Comparison of ENCODE assay signal across 8 cellular contexts in the genomic region with DNA sequence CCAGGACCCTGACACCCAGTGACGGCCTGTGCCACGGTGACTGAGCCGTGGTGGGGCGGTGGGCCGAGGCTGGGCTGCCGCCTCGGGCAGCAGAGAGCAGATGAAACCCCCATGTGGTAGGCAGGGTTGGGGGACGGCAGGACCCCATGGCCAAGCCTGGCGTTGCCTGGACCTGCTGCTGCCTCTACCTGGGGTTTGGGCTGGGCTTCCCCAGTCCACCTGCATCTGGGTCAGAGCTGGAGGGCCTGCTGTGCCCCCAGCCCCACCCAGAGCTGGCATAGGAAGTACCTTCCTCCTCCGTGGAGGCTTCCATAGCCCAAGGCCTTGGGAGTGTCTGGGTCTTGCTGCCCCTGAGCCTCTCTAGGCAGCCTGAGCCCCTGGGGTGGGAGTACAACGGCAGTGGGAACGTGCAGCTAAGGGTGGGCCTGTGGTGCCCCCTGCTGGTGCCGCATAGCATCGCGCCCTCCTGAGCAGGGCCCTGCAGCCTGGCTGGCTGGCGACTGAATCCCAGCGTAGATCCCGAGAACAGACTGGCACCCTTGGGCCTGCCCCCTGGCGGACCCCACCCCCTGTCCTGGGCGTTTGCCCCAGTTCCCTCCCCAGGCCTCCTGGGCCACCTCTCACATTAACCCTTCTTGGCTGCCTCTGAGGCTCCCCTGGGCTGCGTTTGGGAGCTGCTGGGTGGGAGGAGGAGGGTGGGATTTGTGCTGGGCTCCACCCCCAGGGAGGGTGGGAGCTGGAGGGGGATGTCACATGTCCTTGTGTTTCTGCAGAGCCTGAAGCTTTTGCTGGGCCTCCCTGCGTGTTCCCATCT. TPM values are rescaled to one million over a fixed set of nuclear protein-coding genes. Genes with fewer than 3 reads are reported as not detected.
DNase-seq lines count a peak whose midpoint lies in the region; ATAC-seq and TF ChIP-seq lines count a peak whose summit lies in the region.

No MANE protein-coding gene starts in this region.

- peaks cover 0 to 41% of the 10 kb centered on the region in 2 donors for H3K36me3 ChIP-seq in gastroesophageal sphincter

- H3K27ac ChIP-seq in gastroesophageal sphincter (peak overlapping the region in 3 of 4 donors; percentile 51 to 68 (median 58)), temporal lobe (ENCODE audit: low read depth, low read length) (peak overlapping the region; percentile 71)

- H3K4me1 ChIP-seq in gastroesophageal sphincter, result peaks cover 0 to 53% (median 26%) of the 10 kb centered on the region in 3 donors

- TF ChIP-seq CTCF in GM12875 (IDR thresholded peaks at IDR 0.05; ENCODE audit: borderline replicate concordance, insufficient read depth, low read depth, low read length) (peak; percentile 99), gastroesophageal sphincter (IDR thresholded peaks at IDR 0.05) (peak in 3 of 4 experiments; percentile 97 to 100 (median 98))

- TF ChIP-seq EP300 in gastroesophageal sphincter (IDR thresholded peaks at IDR 0.05), result no peak

- peak; percentile 92 for ATAC-seq in gastroesophageal sphincter
- no peak for ATAC-seq in HG02973 (IDR thresholded peaks at IDR 0.05; ENCODE audit: unreplicated experiment)

- H3K4me3 ChIP-seq in GM12875 (ENCODE audit: low read depth, low read length), result no peak overlapping the region
- H3K4me3 ChIP-seq in gastroesophageal sphincter, result peak overlapping the region in 1 of 2 donors; percentile 45

- DNase-seq in LHCN-M2 (ENCODE audit: low read depth) (peak; percentile 57), SHP77 treated with DMSO at 0.1 percent for 48 hours (lab: John Stamatoyannopoulos, UW) (peak; percentile 38), occipital lobe (lab: John Stamatoyannopoulos, UW) (peak; percentile 89)
- peak; percentile 73 for DNase-seq in activated gamma-delta T cell treated with anti-CD3 and anti-CD28 coated beads, Interleukin-2, amount 50 U/mL, for 16 hours (ENCODE audit: low read depth)

- H3K9me3 ChIP-seq in gastroesophageal sphincter, result no peaks in the 10 kb centered on the region

- no CpG with 5 or more reads among the region's 22 CpGs for WGBS in gastroesophageal sphincter (ENCODE audit: low coverage in 1 of 2), 2 donors

- TF ChIP-seq POLR2A in gastroesophageal sphincter (IDR thresholded peaks at IDR 0.05), result no peak

- H3K27me3 ChIP-seq in gastroesophageal sphincter, result no peaks in the 10 kb centered on the region

RNA-seq across cellular contexts. Expression of gene ATP6V0C, which starts 12.6 kb away (rescaled TPM):
- total RNA-seq in LHCN-M2 (2014; rRNA removed) (31.9 and 42.3 TPM in 2 replicates), gastroesophageal sphincter (10 to 100 TPM; 37.5 to 62.2 (median 50.9) TPM), occipital lobe (11.7 TPM), temporal lobe (14.8 TPM)
- polyA plus RNA-seq in LHCN-M2 (2012), result 292 TPM

RNA-seq across cellular contexts. Expression of gene AMDHD2, which starts 19.0 kb away (rescaled TPM):
- total RNA-seq in LHCN-M2 (2014; rRNA removed) (54.6 and 55.9 TPM in 2 replicates), gastroesophageal sphincter (10 to 100 TPM; 14.0 to 29.1 (median 23.4) TPM), occipital lobe (12.9 TPM), temporal lobe (9.6 TPM)
- 23.6 TPM for polyA plus RNA-seq in LHCN-M2 (2012)

RNA-seq across cellular contexts. Expression of gene TBC1D24, which starts 26.2 kb away (rescaled TPM):
- total RNA-seq in LHCN-M2 (2014; rRNA removed) (12.5 and 13.3 TPM in 2 replicates), gastroesophageal sphincter (10 to 100 TPM in 3 of 4 donors, 1 to 10 TPM in 1; 6.2 to 18.4 (median 14.2) TPM), occipital lobe (22.3 TPM), temporal lobe (22.1 TPM)
- polyA plus RNA-seq in LHCN-M2 (2012), result 5.4 TPM

RNA-seq across cellular contexts. Expression of gene NTN3, which starts 30.0 kb away (rescaled TPM):
- total RNA-seq in LHCN-M2 (2014; rRNA removed) (0.11 TPM in 1 of 2 replicates, not detected in the other), gastroesophageal sphincter (not detected), occipital lobe (5.8 TPM), temporal lobe (3.2 TPM)
- 0.11 TPM for polyA plus RNA-seq in LHCN-M2 (2012)

RNA-seq across cellular contexts. Expression of gene CEMP1, which starts 30.1 kb away (rescaled TPM):
- total RNA-seq in LHCN-M2 (2014; rRNA removed) (not detected in 2 replicates), gastroesophageal sphincter (under 1 TPM in 1 of 4 donors, not detected in 3; 0.40 TPM), occipital lobe (0.16 TPM), temporal lobe (not detected)
- polyA plus RNA-seq in LHCN-M2 (2012), result 3.9 TPM

Comparison
In these comparisons a context has a peak if more than half of its experiments do, and no peak if none do; other contexts are left out.
1. DNase-seq: peak in every context shown above with its lines; median percentile 89 in occipital lobe; 73 in activated gamma-delta T cell treated with anti-CD3 and anti-CD28 coated beads, Interleukin-2, amount 50 U/mL, for 16 hours; 57 in LHCN-M2; 38 in SHP77 treated with DMSO at 0.1 percent for 48 hours.